ENCODE assay signal across 32 cellular contexts in the genomic region with DNA sequence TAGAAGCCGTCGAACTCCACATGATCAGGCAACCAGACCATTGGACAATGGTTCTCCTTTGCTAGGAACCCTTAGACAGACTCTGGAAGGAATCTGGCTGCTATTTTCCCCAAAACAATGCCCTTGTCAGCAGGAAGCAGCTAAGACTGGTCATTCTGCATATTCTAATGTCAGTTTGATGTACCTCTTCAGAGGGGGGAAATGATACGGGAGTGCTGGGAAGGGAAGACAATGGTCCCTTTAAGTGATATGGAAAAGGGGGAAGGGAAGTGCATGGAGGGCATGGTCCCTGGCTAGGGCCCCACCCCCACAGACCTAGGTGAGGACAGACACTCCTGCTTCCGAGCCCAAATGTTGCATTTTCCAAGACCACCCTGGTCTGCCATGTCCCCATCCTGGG.
"Had no signal": no experiment of that assay in that cellular context is flagged by ENCODE, and none has a peak within 500 bp of the region (broad histone marks: within the 10 kb centered on the region; RNA-seq: fewer than 3 reads in every experiment).

No MANE protein-coding gene starts in this region.

- H3K4me3 ChIP-seq: adrenal gland, body of pancreas, breast epithelium had no signal

- H3K36me3 ChIP-seq: adrenal gland, brain microvascular endothelial cell, breast epithelium, WERI-Rb-1 had no signal

- H3K4me1 ChIP-seq: adrenal gland, body of pancreas, breast epithelium had no signal

- DNase-seq: activated B cell treated with CpG ODN at 0.5 μM for 24 hours; activated CD4-positive, alpha-beta memory T cell treated with anti-CD3 and anti-CD28 coated beads for 36 hours; activated CD4-positive, alpha-beta T cell treated with anti-CD3 and anti-CD28 coated beads for 4 hours; activated CD4-positive, alpha-beta T cell treated with anti-CD3 and anti-CD28 coated beads, Interleukin-2, amount 10 ng/mL, durations not matched to agents 24 days and 14 days; activated CD4-positive, alpha-beta T cell treated with anti-CD3 and anti-CD28 coated beads, Interleukin-2, amount 50 U/mL, for 1 hour; activated CD4-positive, alpha-beta T cell treated with anti-CD3 and anti-CD28 coated beads, Interleukin-2, amount 50 U/mL, for 4 hours; activated CD4-positive, CD25-positive, alpha-beta regulatory T cell treated with anti-CD3 and anti-CD28 coated beads, Interleukin-2, amount 50 U/mL, for 72 hours; activated CD8-positive, alpha-beta memory T cell treated with anti-CD3 and anti-CD28 coated beads, Interleukin-2, amount 50 U/mL, for 4 hours; activated CD8-positive, alpha-beta T cell treated with anti-CD3 and anti-CD28 coated beads for 36 hours; activated effector memory CD4-positive, alpha-beta T cell treated with anti-CD3 and anti-CD28 coated beads, Interleukin-2, amount 50 U/mL, for 16 hours; activated gamma-delta T cell treated with Interleukin-2 at 50 U/mL for 16 hours; activated naive CD4-positive, alpha-beta T cell; activated naive CD4-positive, alpha-beta T cell treated with anti-CD3 and anti-CD28 coated beads for 36 hours; activated naive CD4-positive, alpha-beta T cell treated with anti-CD3 and anti-CD28 coated beads, Interleukin-2, amount 50 U/mL, for 16 hours; activated naive CD8-positive, alpha-beta T cell treated with anti-CD3 and anti-CD28 coated beads for 36 hours; activated T-cell treated with anti-CD3 and anti-CD28 coated beads for 4 hours; activated T-cell treated with anti-CD3 and anti-CD28 coated beads, Interleukin-2, amount 50 U/mL, for 1 hour; activated T-cell treated with anti-CD3 and anti-CD28 coated beads, Interleukin-2, amount 50 U/mL, for 4 hours; activated T-cell treated with anti-CD3 and anti-CD28 coated beads, Interleukin-2, amount 50 U/mL, for 72 hours; adrenal gland; amniotic stem cell; aorta; body of pancreas; brain microvascular endothelial cell; central memory CD4-positive, alpha-beta T cell; T-helper 1 cell; T-helper 2 cell; T-helper 9 cell; WERI-Rb-1 had no signal

- H3K27me3 ChIP-seq: adrenal gland, body of pancreas, brain microvascular endothelial cell, breast epithelium had no signal

- H3K9me3 ChIP-seq: adrenal gland, body of pancreas had no signal

- FAIRE-seq: astrocyte, TTC549 had no signal

- H3K27ac ChIP-seq: adrenal gland, body of pancreas, brain microvascular endothelial cell, breast epithelium, WERI-Rb-1 had no signal
